18 cellular contexts compared by ENCODE assay signal in the genomic region with DNA sequence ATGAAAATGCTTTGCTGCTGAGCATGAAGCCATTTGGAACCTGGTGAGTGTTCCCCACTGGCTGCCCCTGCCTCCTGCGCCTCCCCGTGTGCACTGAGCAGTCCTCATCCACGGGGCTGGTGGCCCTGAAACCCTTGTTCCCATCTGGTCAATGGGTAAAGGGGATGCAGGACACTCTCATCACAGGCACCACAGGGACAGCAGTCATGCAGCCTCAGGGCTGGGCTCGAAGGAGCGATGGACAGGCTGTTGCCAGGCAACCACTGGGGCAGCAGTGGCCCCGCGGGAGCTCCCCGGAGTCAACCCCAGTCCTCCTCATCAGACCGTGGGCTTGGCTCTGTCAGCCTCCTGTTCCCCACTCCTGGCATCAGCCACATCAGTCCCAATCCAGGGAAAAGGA.
DNase-seq lines count a peak whose midpoint lies in the region; ATAC-seq and TF ChIP-seq lines count a peak whose summit lies in the region.
"Had no signal": no experiment of that assay in that cellular context is flagged by ENCODE, and none has a peak within 500 bp of the region (broad histone marks: within the 10 kb centered on the region; RNA-seq: fewer than 3 reads in every experiment).

No MANE protein-coding gene starts in this region.

- no peaks in the 10 kb centered on the region for H3K27me3 ChIP-seq in endodermal cell (ENCODE audit: control insufficient read depth, insufficient read depth, low read length, poor library complexity, severe bottlenecking)
- H3K27me3 ChIP-seq in neural progenitor cell = no peaks in the 10 kb centered on the region
- H3K27me3 ChIP-seq in PC-9 (ENCODE audit: insufficient read depth, low read depth) = peaks cover 86% of the 10 kb centered on the region

- H3K9me3 ChIP-seq in endodermal cell (ENCODE audit: control insufficient read depth, low read length) (peaks cover 5% of the 10 kb centered on the region), neural progenitor cell (ENCODE audit: low read depth) (no peaks in the 10 kb centered on the region), PC-9 (ENCODE audit: insufficient read depth, low read depth) (no peaks in the 10 kb centered on the region)

- H3K79me2 ChIP-seq in neural progenitor cell (ENCODE audit: low read depth) (no peaks in the 10 kb centered on the region), PC-9 (ENCODE audit: low read depth) (no peaks in the 10 kb centered on the region)

- no peak overlapping the region for H2AFZ ChIP-seq in neural progenitor cell (replicated peaks)
- H2AFZ ChIP-seq in PC-9 = no peak overlapping the region
- H2AFZ ChIP-seq: GM23248 had no signal

- intact Hi-C loops in PC-9 (cut with micrococcal nuclease; ENCODE audit: unreplicated experiment) = no loop called here

- no peaks in the 10 kb centered on the region for H3K36me3 Mint-ChIP-seq in endodermal cell (ENCODE audit: low read depth)
- H3K36me3 Mint-ChIP-seq in neural progenitor cell = no peaks in the 10 kb centered on the region
- H3K36me3 Mint-ChIP-seq: CD4-positive, CD25-positive, alpha-beta regulatory T cell had no signal

- H3K27ac Mint-ChIP-seq in endodermal cell = no peak overlapping the region
- no peak overlapping the region for H3K27ac Mint-ChIP-seq in neural progenitor cell
- H3K27ac Mint-ChIP-seq: CD4-positive, CD25-positive, alpha-beta regulatory T cell had no signal

- H3K27ac ChIP-seq in endodermal cell (ENCODE audit: low read depth, low read length) (peak overlapping the region; percentile 61), neural progenitor cell (no peak overlapping the region), PC-9 (no peak overlapping the region)
- H3K27ac ChIP-seq: GM23248 had no signal

- H3K4me3 Mint-ChIP-seq in endodermal cell (no peak overlapping the region), neural progenitor cell (no peak overlapping the region)
- H3K4me3 Mint-ChIP-seq: CD4-positive, CD25-positive, alpha-beta regulatory T cell had no signal

- DNase-seq in NCI-H146 (lab: John Stamatoyannopoulos, UW) (peak; percentile 19), NCI-H146 treated with DMSO at 0.1 percent for 48 hours (lab: John Stamatoyannopoulos, UW; ENCODE audit: unreplicated experiment) (no peak), NCI-H524 (lab: John Stamatoyannopoulos, UW) (peak; percentile 11 to 65), endodermal cell (no peak), neural progenitor cell (ENCODE audit: low spot score) (peak; percentile 27), left lobe of liver (ENCODE audit: low spot score) (no peak), PC-9 (no peak)
- DNase-seq: 8988T; CD4-positive, CD25-positive, alpha-beta regulatory T cell; COR-L47; DMS153; GF-D8; GM23248; NCI-H1105 treated with DMSO at 0.1 percent for 48 hours; NCI-H187; NCI-H2107; NCI-H226 had no signal

- H3K9ac ChIP-seq in endodermal cell (ENCODE audit: extremely low read depth, low read length, poor library complexity, severe bottlenecking) = no peak overlapping the region
- H3K9ac ChIP-seq in neural progenitor cell = no peak overlapping the region
- H3K9ac ChIP-seq: GM23248 had no signal

- no peaks in the 10 kb centered on the region for H4K20me1 ChIP-seq in neural progenitor cell (ENCODE audit: low read depth)
- H4K20me1 ChIP-seq in PC-9 (ENCODE audit: insufficient read depth) = no peaks in the 10 kb centered on the region

- ATAC-seq in GM19351 (IDR thresholded peaks at IDR 0.05; ENCODE audit: unreplicated experiment) (no peak), left lobe of liver (no peak)

- H3K27me3 Mint-ChIP-seq in endodermal cell (ENCODE audit: insufficient read depth) (no peaks in the 10 kb centered on the region), neural progenitor cell (ENCODE audit: insufficient read depth, low read depth) (peaks cover 4% of the 10 kb centered on the region)
- H3K27me3 Mint-ChIP-seq: CD4-positive, CD25-positive, alpha-beta regulatory T cell had no signal

- H3K9me2 ChIP-seq in PC-9 (ENCODE audit: insufficient read depth) = no peaks in the 10 kb centered on the region

- BruUV-seq in PC-9 (replicated peaks; lab: Mats Ljungman, UMichigan) = no TSS peak

- H3K4me3 ChIP-seq in endodermal cell (ENCODE audit: low read length) (no peak overlapping the region), neural progenitor cell (no peak overlapping the region), PC-9 (no peak overlapping the region)
- H3K4me3 ChIP-seq: GM23248 had no signal

- H3K9me3 Mint-ChIP-seq in endodermal cell = peaks cover 17% of the 10 kb centered on the region
- no peaks in the 10 kb centered on the region for H3K9me3 Mint-ChIP-seq in neural progenitor cell
- H3K9me3 Mint-ChIP-seq: CD4-positive, CD25-positive, alpha-beta regulatory T cell had no signal

- H3F3A ChIP-seq in neural progenitor cell (ENCODE audit: low read depth) (no peaks in the 10 kb centered on the region), PC-9 (ENCODE audit: insufficient read depth, low read depth) (no peaks in the 10 kb centered on the region)

- H3K4me1 ChIP-seq in endodermal cell (ENCODE audit: control insufficient read depth, insufficient read depth, low read length) (no peaks in the 10 kb centered on the region), neural progenitor cell (no peaks in the 10 kb centered on the region), PC-9 (replicated peaks; ENCODE audit: insufficient read depth) (no peaks in the 10 kb centered on the region)

- H3K36me3 ChIP-seq in endodermal cell (ENCODE audit: control insufficient read depth, insufficient read depth, low read length) (no peaks in the 10 kb centered on the region), neural progenitor cell (no peaks in the 10 kb centered on the region), PC-9 (ENCODE audit: low read depth) (no peaks in the 10 kb centered on the region)

- 49 to 84% methylated on average over 2 to 9 of the region's 9 CpGs for WGBS in endodermal cell (ENCODE audit: insufficient coverage in 1 of 2, insufficient read length in 1 of 2), 2 experiments

- H3K4me1 Mint-ChIP-seq in endodermal cell (no peaks in the 10 kb centered on the region), neural progenitor cell (peaks cover 49% of the 10 kb centered on the region)
- H3K4me1 Mint-ChIP-seq: CD4-positive, CD25-positive, alpha-beta regulatory T cell had no signal

- POLR2A ChIA-PET in PC-9 (lab: Charles Lee; ENCODE audit: unreplicated experiment) = no interaction called here

- CTCF ChIA-PET in PC-9 (lab: Charles Lee) = no interaction called here

- no peak for TF ChIP-seq CTCF in endodermal cell (conservative IDR thresholded peaks at IDR 0.05)
- no peak for TF ChIP-seq CTCF in neural progenitor cell (IDR thresholded peaks at IDR 0.05)
- no peak for TF ChIP-seq CTCF in PC-9 (conservative IDR thresholded peaks at IDR 0.05)

- H3K4me2 ChIP-seq in neural progenitor cell = no peak overlapping the region
- no peak overlapping the region for H3K4me2 ChIP-seq in PC-9

Comparison
In these comparisons a context has a peak if more than half of its experiments do, and no peak if none do; other contexts are left out.
1. DNase-seq: peak in NCI-H146 (single experiment), NCI-H524 (2 of 2) and neural progenitor cell (single experiment); none in NCI-H146 treated with DMSO at 0.1 percent for 48 hours (single experiment), endodermal cell (single experiment), left lobe of liver (single experiment) and PC-9 (0 of 2).